In genomic region chr15:85155360-85155759, GRCh38 we compare ENCODE assay signal across 25 cellular contexts.
DNase-seq lines count a peak whose midpoint lies in the region; ATAC-seq and TF ChIP-seq lines count a peak whose summit lies in the region.
"Had no signal": no experiment of that assay in that cellular context is flagged by ENCODE, and none has a peak within 500 bp of the region (broad histone marks: within the 10 kb centered on the region; RNA-seq: fewer than 3 reads in every experiment).

No MANE protein-coding gene starts in this region.

- H3K79me2 ChIP-seq in mammary epithelial cell (ENCODE audit: insufficient read depth, low read length): no peaks in the 10 kb centered on the region

- H3K4me1 Mint-ChIP-seq in MCF 10A (ENCODE audit: insufficient read depth, unreplicated experiment): no peaks in the 10 kb centered on the region
- H3K4me1 Mint-ChIP-seq in stimulated activated naive CD8-positive, alpha-beta T cell treated with anti-CD3 and anti-CD28 coated beads, Interleukin-15, amount 100 ng/mL, for 72 hours: peaks cover 9% of the 10 kb centered on the region
- H3K4me1 Mint-ChIP-seq: CD8-positive, alpha-beta memory T cell had no signal

- H2BK15ac ChIP-seq in neuronal stem cell (ENCODE audit: low read length): no peak overlapping the region

- no peaks in the 10 kb centered on the region for H3K79me1 ChIP-seq in neuronal stem cell (ENCODE audit: low read depth, low read length)

- H3K4me3 ChIP-seq in mammary epithelial cell (replicated peaks in 1 of 3; ENCODE audit: insufficient read depth in 1 of 3, low read depth in 2 of 3, low read length in 3 of 3) (no peak overlapping the region), Panc1 (ENCODE audit: low read depth in 2 of 2, low read length in 2 of 2) (no peak overlapping the region), neuronal stem cell (ENCODE audit: low read length in 2 of 2) (no peak overlapping the region), vagina (no peak overlapping the region)
- H3K4me3 ChIP-seq: A549; BLaER1 treated with 17β-estradiol and CSF1 and Interleukin-3, amounts not matched to agents 10 nM and 100 nM; GM12878; GM23248 had no signal

- no peaks in the 10 kb centered on the region for H4K20me1 ChIP-seq in mammary epithelial cell (ENCODE audit: insufficient read depth, low read length)
- H4K20me1 ChIP-seq: BLaER1 treated with 17β-estradiol and CSF1 and Interleukin-3, amounts not matched to agents 10 nM and 100 nM had no signal

- WGBS in mammary epithelial cell (ENCODE audit: low coverage, missing lambda C conversion rate): 44% methylated on average over 7 of the region's 9 CpGs
- no CpG with 5 or more reads among the region's 9 CpGs for WGBS in neuronal stem cell (ENCODE audit: extremely low coverage in 2 of 2, insufficient read length in 2 of 2, insufficient replicate concordance in 1 of 2), 2 donors

- H3K23ac ChIP-seq in neuronal stem cell (ENCODE audit: low read depth, low read length, poor library complexity): peak overlapping the region; percentile 17

- H3K27me3 Mint-ChIP-seq in MCF 10A (ENCODE audit: insufficient read depth, unreplicated experiment): no peaks in the 10 kb centered on the region
- peaks cover 15% of the 10 kb centered on the region for H3K27me3 Mint-ChIP-seq in stimulated activated naive CD8-positive, alpha-beta T cell treated with anti-CD3 and anti-CD28 coated beads, Interleukin-15, amount 100 ng/mL, for 72 hours
- H3K27me3 Mint-ChIP-seq: CD4-positive, alpha-beta T cell had no signal

- no peaks in the 10 kb centered on the region for H3K36me3 Mint-ChIP-seq in MCF 10A (ENCODE audit: insufficient read depth, unreplicated experiment)
- H3K36me3 Mint-ChIP-seq: CD14-positive monocyte had no signal

- POLR2A ChIA-PET in MCF 10A (lab: Yijun Ruan, JAX) (interaction anchor here (0.7 kb wide), 1 partner anchor 17 kb away, joined by 3 read pairs; no protein-coding TSS in a partner anchor), Panc1 (lab: Charles Lee) (no interaction called here)

- H2AFZ ChIP-seq in mammary epithelial cell (ENCODE audit: low read depth, low read length): peak overlapping the region; percentile 21
- H2AFZ ChIP-seq in neuronal stem cell (ENCODE audit: low read length): no peak overlapping the region
- H2AFZ ChIP-seq: GM23248 had no signal

- intact Hi-C loops in mammary epithelial cell (cut with micrococcal nuclease) (no loop called here), MCF 10A (cut with micrococcal nuclease) (no loop called here), Panc1 (cut with micrococcal nuclease; ENCODE audit: unreplicated experiment) (no loop called here), vagina (cut with DNase I) (no loop called here)

- no peak overlapping the region for H3K4me2 ChIP-seq in mammary epithelial cell (ENCODE audit: insufficient read depth, low read depth, low read length)
- H3K4me2 ChIP-seq in neuronal stem cell (ENCODE audit: insufficient read depth, low read length, poor library complexity, severe bottlenecking): no peak overlapping the region
- H3K4me2 ChIP-seq: A549; BLaER1 treated with 17β-estradiol and CSF1 and Interleukin-3, amounts not matched to agents 10 nM and 100 nM had no signal

- in situ Hi-C loops in mammary epithelial cell (cut with MboI; ENCODE audit: low sequenced_read_pairs in 2 of 2) (no loop called here), Panc1 (cut with HindIII; ENCODE audit: low pct_unique_long_range_greater_than_20kb, low sequenced_read_pairs) (no loop called here)

- no peaks in the 10 kb centered on the region for H3K9me3 Mint-ChIP-seq in MCF 10A (ENCODE audit: unreplicated experiment)
- H3K9me3 Mint-ChIP-seq in stimulated activated naive CD8-positive, alpha-beta T cell treated with anti-CD3 and anti-CD28 coated beads, Interleukin-15, amount 100 ng/mL, for 72 hours: peaks cover 7 to 10% of the 10 kb centered on the region in 2 donors

- no peaks in the 10 kb centered on the region for H3K9me3 ChIP-seq in mammary epithelial cell (replicated peaks; ENCODE audit: insufficient read depth, low read length)
- H3K9me3 ChIP-seq in Panc1 (ENCODE audit: control insufficient read depth, insufficient read depth, low read depth, low read length): no peaks in the 10 kb centered on the region
- H3K9me3 ChIP-seq in neuronal stem cell (replicated peaks in 1 of 2; ENCODE audit: control insufficient read depth in 2 of 2, insufficient read depth in 1 of 2, low read depth in 1 of 2, low read length in 2 of 2): no peaks in the 10 kb centered on the region
- no peaks in the 10 kb centered on the region for H3K9me3 ChIP-seq in vagina
- H3K9me3 ChIP-seq: A549, BE2C had no signal

- H3K27ac Mint-ChIP-seq in MCF 10A (ENCODE audit: low read depth, unreplicated experiment): no peak overlapping the region
- H3K27ac Mint-ChIP-seq in stimulated activated naive CD8-positive, alpha-beta T cell treated with anti-CD3 and anti-CD28 coated beads, Interleukin-15, amount 100 ng/mL, for 72 hours: no peak overlapping the region
- H3K27ac Mint-ChIP-seq: CD14-positive monocyte; CD4-positive, alpha-beta T cell; CD8-positive, alpha-beta memory T cell had no signal

- H3K4ac ChIP-seq in neuronal stem cell (ENCODE audit: low read length): no peak overlapping the region

- TF ChIP-seq CTCF in mammary epithelial cell (conservative IDR thresholded peaks at IDR 0.05 in 1 of 2, IDR thresholded peaks at IDR 0.05 in 1 of 2; ENCODE audit: extremely low read depth in 1 of 2, insufficient read depth in 1 of 2, low read depth in 1 of 2, low read length in 2 of 2) (no peak), MCF 10A (IDR thresholded peaks at IDR 0.05; ENCODE audit: unreplicated experiment) (no peak), Panc1 (IDR thresholded peaks at IDR 0.05) (no peak), vagina (IDR thresholded peaks at IDR 0.05) (no peak)

- TF ChIP-seq POLR2A in vagina (IDR thresholded peaks at IDR 0.05): no peak

- no peak overlapping the region for H2BK5ac ChIP-seq in neuronal stem cell (ENCODE audit: low read length)

- no peak overlapping the region for H4K91ac ChIP-seq in neuronal stem cell (ENCODE audit: low read depth, low read length, poor library complexity)

- no peak for DNase-seq in mammary epithelial cell
- no peak for DNase-seq in MCF 10A (ENCODE audit: unreplicated experiment)
- no peak for DNase-seq in Panc1 (ENCODE audit: low read depth, low spot score)
- DNase-seq in dermis blood vessel endothelial cell: peak; percentile 16
- DNase-seq in neuronal stem cell (ENCODE audit: low spot score): no peak
- DNase-seq in vagina (ENCODE audit: extremely low spot score in 2 of 2): no peak
- no peak for DNase-seq in stimulated activated naive CD8-positive, alpha-beta T cell treated with anti-CD3 and anti-CD28 coated beads, Interleukin-15, amount 100 ng/mL, for 72 hours
- no peak for DNase-seq in NCI-H774 (lab: John Stamatoyannopoulos, UW)
- DNase-seq: 8988T; ACHN; AML-193; BE2C; CD4-positive, alpha-beta T cell; CD8-positive, alpha-beta memory T cell; DMS 273 treated with DMSO at 0.1 percent for 48 hours; DMS79; EL; GDM1; GM23248; H7; HCEC 1CT had no signal

- H2BK12ac ChIP-seq in neuronal stem cell (ENCODE audit: low read length): no peak overlapping the region

- H3K36me3 ChIP-seq in mammary epithelial cell (ENCODE audit: insufficient read depth, low read length): no peaks in the 10 kb centered on the region
- H3K36me3 ChIP-seq in Panc1 (ENCODE audit: control insufficient read depth, insufficient read depth, low read length): no peaks in the 10 kb centered on the region
- H3K36me3 ChIP-seq in neuronal stem cell (replicated peaks in 1 of 2; ENCODE audit: control insufficient read depth in 2 of 2, insufficient read depth in 2 of 2, low read length in 2 of 2): no peaks in the 10 kb centered on the region
- no peaks in the 10 kb centered on the region for H3K36me3 ChIP-seq in vagina
- H3K36me3 ChIP-seq: BE2C; BLaER1 treated with 17β-estradiol and CSF1 and Interleukin-3, amounts not matched to agents 10 nM and 100 nM had no signal

- H3K27ac ChIP-seq in mammary epithelial cell (ENCODE audit: insufficient read depth, low read depth, low read length) (no peak overlapping the region), Panc1 (ENCODE audit: low read length) (no peak overlapping the region), neuronal stem cell (replicated peaks; ENCODE audit: low read length) (no peak overlapping the region), vagina (no peak overlapping the region)
- H3K27ac ChIP-seq: A549; BLaER1 treated with 17β-estradiol and CSF1 and Interleukin-3, amounts not matched to agents 10 nM and 100 nM; GM23248 had no signal

- ATAC-seq in Panc1: peak; percentile 45
- no peak for ATAC-seq in stimulated activated naive CD8-positive, alpha-beta T cell treated with anti-CD3 and anti-CD28 coated beads, Interleukin-15, amount 100 ng/mL, for 72 hours
- ATAC-seq: GM12878 had no signal

- H3K27me3 ChIP-seq in mammary epithelial cell (ENCODE audit: insufficient read depth, low read length): peaks cover 5% of the 10 kb centered on the region
- no peaks in the 10 kb centered on the region for H3K27me3 ChIP-seq in Panc1 (ENCODE audit: control insufficient read depth, insufficient read depth, low read length)
- peaks cover 0 to 3% (median 0%) of the 10 kb centered on the region in 3 experiments for H3K27me3 ChIP-seq in neuronal stem cell (ENCODE audit: control insufficient read depth in 3 of 3, insufficient read depth in 3 of 3, low read depth in 1 of 3, low read length in 3 of 3)
- H3K27me3 ChIP-seq in vagina: no peaks in the 10 kb centered on the region
- H3K27me3 ChIP-seq: BE2C; BLaER1 treated with 17β-estradiol and CSF1 and Interleukin-3, amounts not matched to agents 10 nM and 100 nM had no signal

- no peak overlapping the region for H3K4me3 Mint-ChIP-seq in MCF 10A (ENCODE audit: unreplicated experiment)
- H3K4me3 Mint-ChIP-seq in stimulated activated naive CD8-positive, alpha-beta T cell treated with anti-CD3 and anti-CD28 coated beads, Interleukin-15, amount 100 ng/mL, for 72 hours: no peak overlapping the region
- H3K4me3 Mint-ChIP-seq: CD14-positive monocyte; CD4-positive, alpha-beta T cell; CD8-positive, alpha-beta memory T cell had no signal

- dilution Hi-C loops in mammary epithelial cell (cut with HindIII; ENCODE audit: low sequenced_read_pairs): no loop called here

- H2AK5ac ChIP-seq in neuronal stem cell (ENCODE audit: low read depth, low read length): no peak overlapping the region

- H3K9ac ChIP-seq in mammary epithelial cell (ENCODE audit: insufficient read depth, low read length) (no peak overlapping the region), neuronal stem cell (ENCODE audit: low read depth, low read length, poor library complexity) (no peak overlapping the region)
- H3K9ac ChIP-seq: BLaER1 treated with 17β-estradiol and CSF1 and Interleukin-3, amounts not matched to agents 10 nM and 100 nM; GM23248 had no signal

- H4K8ac ChIP-seq in neuronal stem cell (ENCODE audit: low read depth, low read length): no peak overlapping the region

- H3K14ac ChIP-seq in neuronal stem cell (ENCODE audit: low read length): no peak overlapping the region

- H2BK120ac ChIP-seq in neuronal stem cell (ENCODE audit: low read depth, low read length): no peak overlapping the region

- H3K4me1 ChIP-seq in mammary epithelial cell (ENCODE audit: insufficient read depth, low read length) (no peaks in the 10 kb centered on the region), Panc1 (ENCODE audit: control insufficient read depth, insufficient read depth, low read length) (no peaks in the 10 kb centered on the region), neuronal stem cell (ENCODE audit: control insufficient read depth in 2 of 2, insufficient read depth in 1 of 2, low read depth in 1 of 2, low read length in 2 of 2) (no peaks in the 10 kb centered on the region), vagina (no peaks in the 10 kb centered on the region)
- H3K4me1 ChIP-seq: A549; BE2C; BLaER1 treated with 17β-estradiol and CSF1 and Interleukin-3, amounts not matched to agents 10 nM and 100 nM had no signal

- CTCF ChIA-PET in mammary epithelial cell (lab: Charles Lee; ENCODE audit: low non-redundant PET) (no interaction called here), MCF 10A (lab: Yijun Ruan, JAX) (no interaction called here), Panc1 (lab: Charles Lee) (no interaction called here)

- BruUV-seq in mammary epithelial cell (replicated peaks; lab: Mats Ljungman, UMichigan) (no TSS peak), MCF 10A (replicated peaks; lab: Mats Ljungman, UMichigan) (no TSS peak), Panc1 (replicated peaks; lab: Mats Ljungman, UMichigan) (no TSS peak)

- no peak overlapping the region for H3K18ac ChIP-seq in neuronal stem cell (ENCODE audit: low read length)
